ENCODE assay signal across 23 cellular contexts in genomic region chr13:59957438-59957837, GRCh38.
A peak's percentile ranks its signal among the peaks of the same experiment; 100 is the strongest.
DNase-seq lines count a peak whose midpoint lies in the region; ATAC-seq, FAIRE-seq and TF ChIP-seq lines count a peak whose summit lies in the region.
"Had no signal": no experiment of that assay in that cellular context is flagged by ENCODE, and none has a peak within 500 bp of the region (broad histone marks: within the 10 kb centered on the region; RNA-seq: fewer than 3 reads in every experiment).

No MANE protein-coding gene starts in this region.

- peak overlapping the region; percentile 8 for H3K27ac Mint-ChIP-seq in neural crest cell (ENCODE audit: unreplicated experiment)
- no peak overlapping the region for H3K27ac Mint-ChIP-seq in nephron progenitor cell
- H3K27ac Mint-ChIP-seq: CD14-positive monocyte; CD4-positive, alpha-beta T cell; CD8-positive, alpha-beta memory T cell; H9 had no signal

- no peak for ATAC-seq in A549
- ATAC-seq in K562 = no peak
- ATAC-seq: GM12878, HCT116 had no signal

- H3K9me3 ChIP-seq in A549 = no peaks in the 10 kb centered on the region
- H3K9me3 ChIP-seq in K562 (replicated peaks; ENCODE audit: control insufficient read depth, insufficient read depth, low read depth, low read length) = no peaks in the 10 kb centered on the region
- H3K9me3 ChIP-seq: BE2C had no signal

- in situ Hi-C loops in K562 (cut with MboI) = no loop called here

- WGBS in A549 (ENCODE audit: missing lambda C conversion rate) = 89% methylated on average over 2 of the region's 2 CpGs
- 76% methylated on average over 2 of the region's 2 CpGs for WGBS in K562 (ENCODE audit: insufficient coverage, low coverage, missing lambda C conversion rate)

- H3K4me1 ChIP-seq in A549 (no peaks in the 10 kb centered on the region), K562 (replicated peaks in 1 of 2; ENCODE audit: control insufficient read depth in 2 of 2, insufficient read depth in 2 of 2, low read length in 2 of 2) (no peaks in the 10 kb centered on the region)
- H3K4me1 ChIP-seq: BE2C; BLaER1 treated with 17β-estradiol and CSF1 and Interleukin-3, amounts not matched to agents 10 nM and 100 nM had no signal

- BruUV-seq in K562 (replicated peaks; lab: Mats Ljungman, UMichigan) = no TSS peak

- H3K27ac ChIP-seq in A549 = no peak overlapping the region
- H3K27ac ChIP-seq in K562 (ENCODE audit: extremely low read depth, low read depth, low read length) = no peak overlapping the region
- H3K27ac ChIP-seq: BLaER1 treated with 17β-estradiol and CSF1 and Interleukin-3, amounts not matched to agents 10 nM and 100 nM; GM23248 had no signal

- CTCF ChIA-PET in A549 (lab: Yijun Ruan, JAX) = no interaction called here
- CTCF ChIA-PET in K562 (lab: Yijun Ruan, JAX; ENCODE audit: low intra/inter-chr PET ratio) = no interaction called here

- no peaks in the 10 kb centered on the region for H3K9me1 ChIP-seq in K562 (ENCODE audit: control insufficient read depth, insufficient read depth, low read length)

- H3K4me3 ChIP-seq in A549 (no peak overlapping the region), K562 (no peak overlapping the region)
- H3K4me3 ChIP-seq: BLaER1 treated with 17β-estradiol and CSF1 and Interleukin-3, amounts not matched to agents 10 nM and 100 nM; GM12878; GM23248 had no signal

- H3K9me3 Mint-ChIP-seq in neural crest cell (peaks cover 3% of the 10 kb centered on the region), nephron progenitor cell (peaks cover 8% of the 10 kb centered on the region)

- no peak overlapping the region for H3K9ac ChIP-seq in K562 (ENCODE audit: insufficient read depth in 1 of 2, low read depth in 2 of 2, low read length in 2 of 2)
- H3K9ac ChIP-seq: BLaER1 treated with 17β-estradiol and CSF1 and Interleukin-3, amounts not matched to agents 10 nM and 100 nM; GM23248 had no signal

- no peak for TF ChIP-seq EP300 in A549 (IDR thresholded peaks at IDR 0.05)
- no peak for TF ChIP-seq EP300 in K562 (IDR thresholded peaks at IDR 0.05; ENCODE audit: low read length)

- no peak for DNase-seq in A549 (ENCODE audit: low read depth in 1 of 2, low spot score in 1 of 2)
- DNase-seq in K562 (ENCODE audit: extremely low read depth in 1 of 4, low spot score in 3 of 4) = no peak
- DNase-seq in neural crest cell (ENCODE audit: low read depth, low spot score) = no peak
- no peak for DNase-seq in NCI-H748 treated with DMSO at 0.1 percent for 48 hours (lab: John Stamatoyannopoulos, UW)
- no peak for DNase-seq in NCI-H2107 (lab: John Stamatoyannopoulos, UW)
- no peak for DNase-seq in nephron progenitor cell
- DNase-seq: ACHN; AML-193; BE2C; CD4-positive, alpha-beta T cell; CD8-positive, alpha-beta memory T cell; DMS 273 treated with DMSO at 0.1 percent for 48 hours; DMS79; EL; GDM1; GM23248; H9 had no signal

- TF ChIP-seq RAD21 in A549 (conservative IDR thresholded peaks at IDR 0.05 in 1 of 2, IDR thresholded peaks at IDR 0.05 in 1 of 2) (no peak), K562 (CRISPR knock-in tag; conservative IDR thresholded peaks at IDR 0.05 in 1 of 2, IDR thresholded peaks at IDR 0.05 in 1 of 2) (no peak)

- FAIRE-seq in A549 (lab: Jason Lieb, UNC) (no peak), K562 (lab: Jason Lieb, UNC) (no peak)
- FAIRE-seq: D721Med, GM12878, GM19239 had no signal

- no peaks in the 10 kb centered on the region for H3K27me3 ChIP-seq in K562 (ENCODE audit: control insufficient read depth in 2 of 2, insufficient read depth in 2 of 2, low read length in 2 of 2)
- H3K27me3 ChIP-seq: BE2C; BLaER1 treated with 17β-estradiol and CSF1 and Interleukin-3, amounts not matched to agents 10 nM and 100 nM had no signal

- no peaks in the 10 kb centered on the region for H3K27me3 Mint-ChIP-seq in neural crest cell (ENCODE audit: low read depth)
- H3K27me3 Mint-ChIP-seq in nephron progenitor cell (ENCODE audit: low read depth, poor library complexity) = no peaks in the 10 kb centered on the region
- H3K27me3 Mint-ChIP-seq: CD4-positive, alpha-beta T cell; CD8-positive, alpha-beta memory T cell had no signal

- no peaks in the 10 kb centered on the region for H3K4me1 Mint-ChIP-seq in neural crest cell
- H3K4me1 Mint-ChIP-seq in nephron progenitor cell = no peaks in the 10 kb centered on the region
- H3K4me1 Mint-ChIP-seq: CD14-positive monocyte; CD8-positive, alpha-beta memory T cell; H9 had no signal

- H3K4me3 Mint-ChIP-seq in neural crest cell = no peak overlapping the region
- H3K4me3 Mint-ChIP-seq in nephron progenitor cell = no peak overlapping the region
- H3K4me3 Mint-ChIP-seq: CD14-positive monocyte; CD4-positive, alpha-beta T cell; CD8-positive, alpha-beta memory T cell; H9 had no signal

- TF ChIP-seq POLR2A in A549 (IDR thresholded peaks at IDR 0.05; ENCODE audit: low read length) (no peak), K562 (conservative IDR thresholded peaks at IDR 0.05) (no peak)

- POLR2A ChIA-PET in A549 (lab: Yijun Ruan, JAX) (no interaction called here), K562 (lab: Yijun Ruan, JAX) (no interaction called here)

- H3K36me3 ChIP-seq in K562 (ENCODE audit: control insufficient read depth, insufficient read depth, low read length) = no peaks in the 10 kb centered on the region
- H3K36me3 ChIP-seq: BE2C had no signal

- H3K4me2 ChIP-seq in A549 (no peak overlapping the region), K562 (ENCODE audit: insufficient read depth, low read length) (no peak overlapping the region)
- H3K4me2 ChIP-seq: BLaER1 treated with 17β-estradiol and CSF1 and Interleukin-3, amounts not matched to agents 10 nM and 100 nM had no signal

- H2AFZ ChIP-seq in K562 (ENCODE audit: low read depth, low read length) = no peak overlapping the region
- H2AFZ ChIP-seq: GM23248 had no signal

- H3K79me2 ChIP-seq in K562 (ENCODE audit: control insufficient read depth, insufficient read depth, low read length) = no peaks in the 10 kb centered on the region

- H4K20me1 ChIP-seq in K562 (replicated peaks; ENCODE audit: control insufficient read depth, insufficient read depth, low read length) = no peaks in the 10 kb centered on the region
- H4K20me1 ChIP-seq: BLaER1 treated with 17β-estradiol and CSF1 and Interleukin-3, amounts not matched to agents 10 nM and 100 nM had no signal

- H3K36me3 Mint-ChIP-seq in neural crest cell (ENCODE audit: low read depth) (peaks cover 29% of the 10 kb centered on the region), nephron progenitor cell (ENCODE audit: low read depth) (peaks cover 45% of the 10 kb centered on the region)

- no peak for TF ChIP-seq CTCF in A549 (IDR thresholded peaks at IDR 0.05)
- TF ChIP-seq CTCF in K562 (IDR thresholded peaks at IDR 0.05 in 2 of 3, conservative IDR thresholded peaks at IDR 0.05 in 1 of 3; ENCODE audit: insufficient read depth in 2 of 3, low read depth in 1 of 3, low read length in 3 of 3) = no peak
- no peak for TF ChIP-seq CTCF in neural crest cell (conservative IDR thresholded peaks at IDR 0.05)
- TF ChIP-seq CTCF in nephron progenitor cell (IDR thresholded peaks at IDR 0.05) = no peak

- intact Hi-C loops in K562 (cut with micrococcal nuclease) = no loop called here

TF ChIP-seq in A549, 52 proteins besides CTCF, POLR2A, EP300 and RAD21:
- TF ChIP-seq HOXB5 (CRISPR knock-in tag; IDR thresholded peaks at IDR 0.05) (no peak), MAFK (IDR thresholded peaks at IDR 0.05; ENCODE audit: partially characterized antibody) (peak; percentile 62)

TF ChIP-seq in K562, 482 proteins besides CTCF, POLR2A, EP300 and RAD21:
- no peak for TF ChIP-seq JUNB (CRISPR knock-in tag; conservative IDR thresholded peaks at IDR 0.05)
- TF ChIP-seq, protein P1, sequence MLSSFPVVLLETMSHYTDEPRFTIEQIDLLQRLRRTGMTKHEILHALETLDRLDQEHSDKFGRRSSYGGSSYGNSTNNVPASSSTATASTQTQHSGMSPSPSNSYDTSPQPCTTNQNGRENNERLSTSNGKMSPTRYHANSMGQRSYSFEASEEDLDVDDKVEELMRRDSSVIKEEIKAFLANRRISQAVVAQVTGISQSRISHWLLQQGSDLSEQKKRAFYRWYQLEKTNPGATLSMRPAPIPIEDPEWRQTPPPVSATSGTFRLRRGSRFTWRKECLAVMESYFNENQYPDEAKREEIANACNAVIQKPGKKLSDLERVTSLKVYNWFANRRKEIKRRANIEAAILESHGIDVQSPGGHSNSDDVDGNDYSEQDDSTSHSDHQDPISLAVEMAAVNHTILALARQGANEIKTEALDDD (IDR thresholded peaks at IDR 0.05) = no peak
- no peak for TF ChIP-seq NFRKB (IDR thresholded peaks at IDR 0.05; ENCODE audit: low read depth)
- peak; percentile 29; the same call in 1 of the 2 replicates for TF ChIP-seq C11orf30 (IDR thresholded peaks at IDR 0.05; ENCODE audit: low read depth)
- TF ChIP-seq ZFX (CRISPR knock-in tag; IDR thresholded peaks at IDR 0.05) = no peak
- peak; percentile 42; the same call in 1 of the 2 replicates for TF ChIP-seq ZNF316 (IDR thresholded peaks at IDR 0.05)
- peak; percentile 19; the same call in 1 of the 2 replicates for TF ChIP-seq MAFK (IDR thresholded peaks at IDR 0.05; ENCODE audit: low read length)
- no peak for TF ChIP-seq TAF1 (IDR thresholded peaks at IDR 0.05; ENCODE audit: control insufficient read depth, extremely low read depth, insufficient read depth, low read length, severe bottlenecking)
- TF ChIP-seq CHD2 (IDR thresholded peaks at IDR 0.05; ENCODE audit: low read depth, low read length) = no peak

Comparison
In these comparisons a context has a peak if more than half of its experiments do, and no peak if none do; other contexts are left out.
1. Of the 35 proteins assayed by ChIP-seq in both K562 and A549: peak only in K562: none; only in A549: none; in both: MAFK; in neither: 34.